ENCODE assay signal across 25 cellular contexts in the genomic region with DNA sequence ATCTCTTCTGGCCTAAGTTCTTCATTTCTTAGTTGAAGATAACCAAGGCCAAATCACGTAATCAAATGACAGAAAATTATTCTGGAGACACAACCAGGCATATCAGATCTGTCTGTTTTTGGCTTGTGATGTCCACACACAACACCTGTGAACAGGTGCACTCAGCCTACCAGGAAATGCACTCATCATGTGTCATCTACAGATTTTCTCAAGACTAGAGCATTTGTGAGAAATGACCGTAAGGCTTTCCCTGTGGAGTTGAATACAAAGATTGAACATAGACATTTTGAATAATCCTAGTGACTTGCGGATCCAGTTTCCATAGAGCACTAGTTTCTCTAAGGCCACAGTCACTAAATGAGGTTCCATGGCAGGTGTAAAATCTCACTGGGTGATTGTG. TPM values are rescaled to one million over a fixed set of nuclear protein-coding genes. Genes with fewer than 3 reads are reported as not detected.
"Had no signal": no experiment of that assay in that cellular context is flagged by ENCODE, and none has a peak within 500 bp of the region (broad histone marks: within the 10 kb centered on the region; RNA-seq: fewer than 3 reads in every experiment).

No MANE protein-coding gene starts in this region.

- H3K9me3 Mint-ChIP-seq: activated CD4-positive, alpha-beta memory T cell treated with anti-CD3 and anti-CD28 coated beads for 36 hours; activated T-cell treated with anti-CD3 and anti-CD28 coated beads, Interleukin-2, amount 50 U/mL, for 4 hours; brain; T-helper 1 cell treated with Interleukin-12 subunit alpha and Interleukin-12 subunit beta and Interleukin-4 antibody, amounts not matched to agents 30 μg/mL and 1 μg/mL, for 36 hours; WTC11 had no signal

- H3K27ac Mint-ChIP-seq: activated CD4-positive, alpha-beta memory T cell treated with anti-CD3 and anti-CD28 coated beads for 36 hours; activated CD4-positive, alpha-beta T cell treated with anti-CD3 and anti-CD28 coated beads, Interleukin-2, amount 10 ng/mL, durations not matched to agents 7 days and 5 days; activated naive CD8-positive, alpha-beta T cell; brain; T-helper 1 cell treated with Interleukin-12 subunit alpha and Interleukin-12 subunit beta and Interleukin-4 antibody, amounts not matched to agents 30 μg/mL and 1 μg/mL, for 36 hours; WTC11 had no signal

- H3K27me3 Mint-ChIP-seq: activated CD4-positive, alpha-beta memory T cell treated with anti-CD3 and anti-CD28 coated beads for 36 hours; activated CD4-positive, alpha-beta T cell treated with anti-CD3 and anti-CD28 coated beads, Interleukin-2, amount 10 ng/mL, durations not matched to agents 7 days and 5 days; activated naive CD8-positive, alpha-beta T cell had no signal

- H3K4me1 Mint-ChIP-seq: brain had no signal

- DNase-seq: activated CD4-positive, alpha-beta memory T cell treated with anti-CD3 and anti-CD28 coated beads for 36 hours; activated CD4-positive, alpha-beta T cell treated with anti-CD3 and anti-CD28 coated beads for 1 hour; activated CD4-positive, alpha-beta T cell treated with anti-CD3 and anti-CD28 coated beads, Interleukin-2, amount 10 ng/mL, durations not matched to agents 7 days and 5 days; activated CD8-positive, alpha-beta memory T cell treated with anti-CD3 and anti-CD28 coated beads for 24 hours; activated effector memory CD4-positive, alpha-beta T cell treated with anti-CD3 and anti-CD28 coated beads, Interleukin-2, amount 50 U/mL, for 16 hours; activated naive CD4-positive, alpha-beta T cell treated with Interleukin-2 at 50 U/mL for 16 hours; activated T-cell treated with anti-CD3 and anti-CD28 coated beads, Interleukin-2, amount 50 U/mL, for 4 hours; amygdala; caudate nucleus; Kasumi-1; KBM-7; NCI-H1048; NCI-H1694; NCI-H2029; NCI-H2107; NCI-H345; NCI-H510A; NCI-H69; NK-92 treated with Interleukin-12 subunit alpha and Interleukin-12 subunit beta, amount 100 ng/mL, for 24 hours; OCI-M1; SHP77 treated with DMSO at 0.1 percent for 48 hours had no signal

- ATAC-seq: activated T-cell treated with anti-CD3 and anti-CD28 coated beads, Interleukin-2, amount 50 U/mL, for 4 hours; WTC11 had no signal

- H3K36me3 Mint-ChIP-seq: activated CD4-positive, alpha-beta memory T cell treated with anti-CD3 and anti-CD28 coated beads for 36 hours; activated naive CD8-positive, alpha-beta T cell; brain; WTC11 had no signal

- H3K4me3 Mint-ChIP-seq: activated CD4-positive, alpha-beta memory T cell treated with anti-CD3 and anti-CD28 coated beads for 36 hours; activated CD4-positive, alpha-beta T cell treated with anti-CD3 and anti-CD28 coated beads, Interleukin-2, amount 10 ng/mL, durations not matched to agents 7 days and 5 days; activated naive CD8-positive, alpha-beta T cell; activated T-cell treated with anti-CD3 and anti-CD28 coated beads, Interleukin-2, amount 50 U/mL, for 4 hours; brain; T-helper 1 cell treated with Interleukin-12 subunit alpha and Interleukin-12 subunit beta and Interleukin-4 antibody, amounts not matched to agents 30 μg/mL and 1 μg/mL, for 36 hours; WTC11 had no signal

RNA-seq across cellular contexts. Expression of a gene that starts 26.7 kb away (rescaled TPM):
- total RNA-seq: WTC11 had no signal
